ENCODE assay signal across 14 cellular contexts in genomic region chr7:18289801-18290200, GRCh38.
DNase-seq lines count a peak whose midpoint lies in the region; ATAC-seq and FAIRE-seq lines count a peak whose summit lies in the region.
"Had no signal": no experiment of that assay in that cellular context is flagged by ENCODE, and none has a peak within 500 bp of the region (broad histone marks: within the 10 kb centered on the region; RNA-seq: fewer than 3 reads in every experiment).

No MANE protein-coding gene starts in this region.

- H3K27ac ChIP-seq in BLaER1 treated with 17β-estradiol and CSF1 and Interleukin-3, amounts not matched to agents 10 nM and 100 nM: peak overlapping the region in 9 of 11 experiments; percentile 66 to 82 (median 72); a peak in 18 of 22 replicates
- H3K27ac ChIP-seq in small intestine (ENCODE audit: low read depth in 1 of 2, low read length in 1 of 2): no peak overlapping the region

- peak overlapping the region in 9 of 10 experiments; percentile 46 to 71 (median 61); a peak in 16 of 20 replicates for H3K4me3 ChIP-seq in BLaER1 treated with 17β-estradiol and CSF1 and Interleukin-3, amounts not matched to agents 10 nM and 100 nM
- H3K4me3 ChIP-seq in small intestine (ENCODE audit: low read depth in 1 of 2, low read length in 2 of 2): no peak overlapping the region

- H3K4me2 ChIP-seq in BLaER1 treated with 17β-estradiol and CSF1 and Interleukin-3, amounts not matched to agents 10 nM and 100 nM: peak overlapping the region; percentile 61 to 94 (median 83)

- no peaks in the 10 kb centered on the region for H3K36me3 ChIP-seq in BLaER1 treated with 17β-estradiol and CSF1 and Interleukin-3, amounts not matched to agents 10 nM and 100 nM
- H3K36me3 ChIP-seq in small intestine (ENCODE audit: control insufficient read depth in 2 of 2, insufficient read depth in 2 of 2, low read length in 2 of 2): no peaks in the 10 kb centered on the region

- DNase-seq in GM19239 (ENCODE audit: insufficient read length, low spot score): no peak
- DNase-seq in HUDEP-2 (lab: John Stamatoyannopoulos, UW; ENCODE audit: unreplicated experiment in 76 of 76): no peak
- no peak for DNase-seq in small intestine
- DNase-seq in activated naive CD4-positive, alpha-beta T cell treated with anti-CD3 and anti-CD28 coated beads, Interleukin-2, amount 50 U/mL, for 16 hours: no peak
- DNase-seq in NCI-H2029 (lab: John Stamatoyannopoulos, UW): no peak
- DNase-seq: amygdala, GDM1, NCI-H187, T1000 had no signal

- H4K20me1 ChIP-seq in BLaER1 treated with 17β-estradiol and CSF1 and Interleukin-3, amounts not matched to agents 10 nM and 100 nM: no peaks in the 10 kb centered on the region

- peak; percentile 4 for FAIRE-seq in GM19239 (lab: Jason Lieb, UNC)
- FAIRE-seq in small intestine (lab: Jason Lieb, UNC): no peak
- FAIRE-seq: frontal cortex had no signal

- H3K9me3 Mint-ChIP-seq in dendritic cell treated with granulocyte-macrophage colony-stimulating factor and Interleukin-4, amounts not matched to agents 40 ng/mL and 50 ng/mL, for 4 days: no peaks in the 10 kb centered on the region

- H3K36me3 Mint-ChIP-seq in dendritic cell treated with granulocyte-macrophage colony-stimulating factor and Interleukin-4, amounts not matched to agents 40 ng/mL and 50 ng/mL, for 4 days (ENCODE audit: low read depth): peaks cover 6% of the 10 kb centered on the region

- H3K4me3 Mint-ChIP-seq in dendritic cell treated with granulocyte-macrophage colony-stimulating factor and Interleukin-4, amounts not matched to agents 40 ng/mL and 50 ng/mL, for 4 days: peak overlapping the region; percentile 74

- H3K9ac ChIP-seq in BLaER1 treated with 17β-estradiol and CSF1 and Interleukin-3, amounts not matched to agents 10 nM and 100 nM: peak overlapping the region in 9 of 11 experiments; percentile 59 to 76 (median 69); a peak in 16 of 22 replicates

- peaks cover 33 to 62% (median 44%) of the 10 kb centered on the region in 10 experiments for H3K4me1 ChIP-seq in BLaER1 treated with 17β-estradiol and CSF1 and Interleukin-3, amounts not matched to agents 10 nM and 100 nM
- no peaks in the 10 kb centered on the region for H3K4me1 ChIP-seq in small intestine (ENCODE audit: control insufficient read depth in 2 of 2, insufficient read depth in 1 of 2, low read depth in 1 of 2, low read length in 1 of 2)

- 21 to 32% (median 28%) methylated on average over 4 of the region's 4 CpGs for WGBS in small intestine, 3 donors

- intact Hi-C loops in dendritic cell treated with granulocyte-macrophage colony-stimulating factor and Interleukin-4, amounts not matched to agents 40 ng/mL and 50 ng/mL, for 4 days (cut with micrococcal nuclease): loop anchor here (5.0 kb wide), 1 partner anchor 68 kb away; no protein-coding TSS in a partner anchor

- no peaks in the 10 kb centered on the region for H3K27me3 Mint-ChIP-seq in dendritic cell treated with granulocyte-macrophage colony-stimulating factor and Interleukin-4, amounts not matched to agents 40 ng/mL and 50 ng/mL, for 4 days

- H3K27ac Mint-ChIP-seq in dendritic cell treated with granulocyte-macrophage colony-stimulating factor and Interleukin-4, amounts not matched to agents 40 ng/mL and 50 ng/mL, for 4 days: peak overlapping the region; percentile 83

- H3K27me3 ChIP-seq in BLaER1 treated with 17β-estradiol and CSF1 and Interleukin-3, amounts not matched to agents 10 nM and 100 nM: no peaks in the 10 kb centered on the region
- H3K27me3 ChIP-seq in small intestine (ENCODE audit: control insufficient read depth in 2 of 2, insufficient read depth in 2 of 2, low read length in 2 of 2): no peaks in the 10 kb centered on the region

- H3K9me3 ChIP-seq in BLaER1 treated with 17β-estradiol and CSF1 and Interleukin-3, amounts not matched to agents 10 nM and 100 nM (replicated peaks in 1 of 11): 0 out of 22 replicates have a peak, but pooled peaks cover 0 to 8% (median 0%) of the 10 kb centered on the region in 11 experiments
- H3K9me3 ChIP-seq in small intestine (ENCODE audit: control insufficient read depth, low read depth): no peaks in the 10 kb centered on the region

- ATAC-seq in HG03354 (IDR thresholded peaks at IDR 0.05; ENCODE audit: poor library complexity, severe bottlenecking, unreplicated experiment): peak; percentile 13
- ATAC-seq: Panc1 had no signal

- H3K4me1 Mint-ChIP-seq in dendritic cell treated with granulocyte-macrophage colony-stimulating factor and Interleukin-4, amounts not matched to agents 40 ng/mL and 50 ng/mL, for 4 days (ENCODE audit: low read depth): peaks cover 60% of the 10 kb centered on the region

Comparison
In these comparisons a context has a peak if more than half of its experiments do, and no peak if none do; other contexts are left out.
1. H3K27ac ChIP-seq: peak in BLaER1 treated with 17β-estradiol and CSF1 and Interleukin-3, amounts not matched to agents 10 nM and 100 nM (9 of 11); none in small intestine (0 of 2).
2. H3K4me3 ChIP-seq: peak in BLaER1 treated with 17β-estradiol and CSF1 and Interleukin-3, amounts not matched to agents 10 nM and 100 nM (9 of 10); none in small intestine (0 of 2).